ENCODE assay signal across 9 cellular contexts in the genomic region with DNA sequence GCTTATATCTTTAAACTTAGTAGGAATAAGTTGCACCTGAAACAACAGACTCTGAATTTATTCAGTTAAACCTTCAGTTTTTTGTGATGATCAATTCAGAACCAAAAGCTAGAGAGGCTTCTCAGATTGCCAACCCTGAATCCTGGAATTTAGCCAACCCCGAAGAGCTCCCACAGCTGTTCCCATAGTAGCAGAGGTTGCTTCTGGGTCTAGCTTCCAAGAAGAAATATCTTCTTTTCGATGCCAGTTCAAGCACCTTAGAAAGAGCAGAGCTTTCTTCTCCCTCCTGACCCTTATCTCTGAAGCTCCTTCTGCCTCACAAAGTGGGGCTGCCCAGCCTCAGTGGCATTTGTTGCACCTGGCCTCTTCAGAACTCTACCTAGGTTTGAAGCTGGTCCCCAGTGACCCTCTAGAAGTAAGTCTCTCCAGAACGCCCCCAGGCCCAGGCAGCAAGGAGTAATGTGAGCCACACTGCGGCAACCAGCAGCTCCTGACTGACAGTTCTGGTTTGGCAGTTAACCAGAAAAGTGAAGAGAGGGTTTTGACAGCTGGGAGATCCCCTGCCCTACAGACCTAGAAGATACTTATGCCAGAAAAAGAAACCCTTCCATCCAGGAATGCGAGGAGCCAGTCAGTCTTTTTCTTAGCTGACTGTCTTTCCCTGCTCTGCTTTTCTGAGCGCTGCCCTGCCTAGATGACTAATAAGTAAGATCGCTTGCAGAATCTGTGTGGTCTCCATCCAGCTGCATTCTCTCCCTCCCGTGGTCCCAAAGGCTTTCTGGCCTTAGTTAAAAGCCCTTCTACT.
DNase-seq lines count a peak whose midpoint lies in the region; ATAC-seq and TF ChIP-seq lines count a peak whose summit lies in the region.
"Had no signal": no experiment of that assay in that cellular context is flagged by ENCODE, and none has a peak within 500 bp of the region (broad histone marks: within the 10 kb centered on the region; RNA-seq: fewer than 3 reads in every experiment).

No MANE protein-coding gene starts in this region.

- DNase-seq in EH (ENCODE audit: low read depth) = peak; percentile 85
- DNase-seq in HS-27A (ENCODE audit: low read depth) = peak; percentile 78
- DNase-seq in WTC11 (ENCODE audit: low spot score) = peak; percentile 10
- no peak for DNase-seq in activated naive CD8-positive, alpha-beta T cell treated with anti-CD3 and anti-CD28 coated beads for 36 hours
- no peak for DNase-seq in cortex of kidney (lab: John Stamatoyannopoulos, UW)
- DNase-seq in HuH-7 (ENCODE audit: low spot score) = no peak
- DNase-seq in CD8-positive, alpha-beta T cell = no peak

- H3K4me1 Mint-ChIP-seq in WTC11 = peaks cover 9% of the 10 kb centered on the region
- H3K4me1 Mint-ChIP-seq in activated naive CD8-positive, alpha-beta T cell treated with anti-CD3 and anti-CD28 coated beads for 36 hours = peaks cover 7% of the 10 kb centered on the region
- H3K4me1 Mint-ChIP-seq in CD8-positive, alpha-beta T cell (ENCODE audit: low read depth) = peaks cover 12% of the 10 kb centered on the region

- H3K4me1 ChIP-seq in mesodermal cell (ENCODE audit: control insufficient read depth, insufficient read depth, low read length, poor library complexity, severe bottlenecking) = peaks cover 13% of the 10 kb centered on the region
- no peaks in the 10 kb centered on the region for H3K4me1 ChIP-seq in CD8-positive, alpha-beta T cell (ENCODE audit: insufficient read depth, low read length)

- H3K4me3 ChIP-seq in mesodermal cell (ENCODE audit: extremely low read depth, insufficient read depth, low read length, poor library complexity, severe bottlenecking) = no peak overlapping the region
- no peak overlapping the region for H3K4me3 ChIP-seq in CD8-positive, alpha-beta T cell (ENCODE audit: low read depth, low read length)

- no peaks in the 10 kb centered on the region for H3K27me3 ChIP-seq in CD8-positive, alpha-beta T cell (ENCODE audit: insufficient read depth, low read length)
- H3K27me3 ChIP-seq: neutrophil had no signal

- intact Hi-C loops in CD8-positive, alpha-beta T cell (cut with DNase I, micrococcal nuclease) = no loop called here

- CTCF ChIA-PET in WTC11 (lab: Charles Lee) = interaction anchor here (1.1 to 3.0 kb wide), 7 partner anchors 13 to 455 kb away, joined by 3 to 39 read pairs (median 5); no protein-coding TSS in a partner anchor
- CTCF ChIA-PET in CD8-positive, alpha-beta T cell (lab: Charles Lee) = interaction anchor here (0.7 to 1.2 kb wide), 3 partner anchors 13 to 1974 kb away, joined by 3 read pairs; no protein-coding TSS in a partner anchor

- peak; percentile 63 for ATAC-seq in WTC11
- no peak for ATAC-seq in CD8-positive, alpha-beta T cell

- no peaks in the 10 kb centered on the region for H3K27me3 Mint-ChIP-seq in WTC11 (ENCODE audit: low read depth)
- H3K27me3 Mint-ChIP-seq in activated naive CD8-positive, alpha-beta T cell treated with anti-CD3 and anti-CD28 coated beads for 36 hours = peaks cover 3% of the 10 kb centered on the region
- no peaks in the 10 kb centered on the region for H3K27me3 Mint-ChIP-seq in CD8-positive, alpha-beta T cell (ENCODE audit: low read depth)

- H3K36me3 ChIP-seq in mesodermal cell (ENCODE audit: control insufficient read depth, insufficient read depth, low read length) = no peaks in the 10 kb centered on the region
- H3K36me3 ChIP-seq in CD8-positive, alpha-beta T cell (ENCODE audit: insufficient read depth, low read length) = no peaks in the 10 kb centered on the region
- H3K36me3 ChIP-seq: neutrophil had no signal

- POLR2A ChIA-PET in WTC11 (lab: Charles Lee) = no interaction called here
- POLR2A ChIA-PET in CD8-positive, alpha-beta T cell (lab: Charles Lee) = interaction anchor here (0.6 kb wide), 1 partner anchor 22 kb away, joined by 3 read pairs; no protein-coding TSS in a partner anchor

- WGBS in mesodermal cell (ENCODE audit: insufficient coverage in 2 of 2), 2 experiments = 62 to 68% methylated on average over 8 of the region's 8 CpGs

- H3K4me3 Mint-ChIP-seq in WTC11 = no peak overlapping the region
- H3K4me3 Mint-ChIP-seq in activated naive CD8-positive, alpha-beta T cell treated with anti-CD3 and anti-CD28 coated beads for 36 hours = no peak overlapping the region
- H3K4me3 Mint-ChIP-seq in CD8-positive, alpha-beta T cell = no peak overlapping the region

- H3K9me3 ChIP-seq in mesodermal cell (ENCODE audit: control insufficient read depth, low read length) = no peaks in the 10 kb centered on the region
- no peaks in the 10 kb centered on the region for H3K9me3 ChIP-seq in CD8-positive, alpha-beta T cell (ENCODE audit: low read length)
- H3K9me3 ChIP-seq: neutrophil had no signal

- peaks cover 2% of the 10 kb centered on the region for H3K36me3 Mint-ChIP-seq in WTC11
- H3K36me3 Mint-ChIP-seq in activated naive CD8-positive, alpha-beta T cell treated with anti-CD3 and anti-CD28 coated beads for 36 hours = no peaks in the 10 kb centered on the region
- H3K36me3 Mint-ChIP-seq in CD8-positive, alpha-beta T cell = no peaks in the 10 kb centered on the region

- peaks cover 4% of the 10 kb centered on the region for H3K9me3 Mint-ChIP-seq in WTC11
- H3K9me3 Mint-ChIP-seq in activated naive CD8-positive, alpha-beta T cell treated with anti-CD3 and anti-CD28 coated beads for 36 hours = no peaks in the 10 kb centered on the region
- no peaks in the 10 kb centered on the region for H3K9me3 Mint-ChIP-seq in CD8-positive, alpha-beta T cell

- TF ChIP-seq CTCF in WTC11 (IDR thresholded peaks at IDR 0.05) = no peak
- TF ChIP-seq CTCF in CD8-positive, alpha-beta T cell (IDR thresholded peaks at IDR 0.05) = no peak

- H3K27ac ChIP-seq in mesodermal cell (ENCODE audit: low read depth, low read length, severe bottlenecking) = peak overlapping the region; percentile 62
- H3K27ac ChIP-seq in CD8-positive, alpha-beta T cell (ENCODE audit: low read depth, low read length) = no peak overlapping the region
- H3K27ac ChIP-seq: neutrophil had no signal

- H3K27ac Mint-ChIP-seq in WTC11 = no peak overlapping the region
- H3K27ac Mint-ChIP-seq in activated naive CD8-positive, alpha-beta T cell treated with anti-CD3 and anti-CD28 coated beads for 36 hours = no peak overlapping the region
- no peak overlapping the region for H3K27ac Mint-ChIP-seq in CD8-positive, alpha-beta T cell

TF ChIP-seq in WTC11, 78 proteins besides CTCF, POLR2A, EP300 and RAD21:
- TF ChIP-seq GABPB1 (CRISPR knock-in tag; IDR thresholded peaks at IDR 0.05) = no peak
- TF ChIP-seq, protein P1, sequence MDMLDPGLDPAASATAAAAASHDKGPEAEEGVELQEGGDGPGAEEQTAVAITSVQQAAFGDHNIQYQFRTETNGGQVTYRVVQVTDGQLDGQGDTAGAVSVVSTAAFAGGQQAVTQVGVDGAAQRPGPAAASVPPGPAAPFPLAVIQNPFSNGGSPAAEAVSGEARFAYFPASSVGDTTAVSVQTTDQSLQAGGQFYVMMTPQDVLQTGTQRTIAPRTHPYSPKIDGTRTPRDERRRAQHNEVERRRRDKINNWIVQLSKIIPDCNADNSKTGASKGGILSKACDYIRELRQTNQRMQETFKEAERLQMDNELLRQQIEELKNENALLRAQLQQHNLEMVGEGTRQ (CRISPR knock-in tag; IDR thresholded peaks at IDR 0.05) = no peak
- no peak for TF ChIP-seq TCF7 (CRISPR knock-in tag; IDR thresholded peaks at IDR 0.05; ENCODE audit: low read depth)
- no peak for TF ChIP-seq HMGA2 (CRISPR knock-in tag; IDR thresholded peaks at IDR 0.05)
- TF ChIP-seq TEAD4 (CRISPR knock-in tag; IDR thresholded peaks at IDR 0.05) = no peak
- TF ChIP-seq ZNF232 (CRISPR knock-in tag; IDR thresholded peaks at IDR 0.05) = no peak
- TF ChIP-seq, protein P2, sequence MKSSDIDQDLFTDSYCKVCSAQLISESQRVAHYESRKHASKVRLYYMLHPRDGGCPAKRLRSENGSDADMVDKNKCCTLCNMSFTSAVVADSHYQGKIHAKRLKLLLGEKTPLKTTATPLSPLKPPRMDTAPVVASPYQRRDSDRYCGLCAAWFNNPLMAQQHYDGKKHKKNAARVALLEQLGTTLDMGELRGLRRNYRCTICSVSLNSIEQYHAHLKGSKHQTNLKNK (CRISPR knock-in tag; IDR thresholded peaks at IDR 0.05) = no peak
- TF ChIP-seq MYBL2 (CRISPR knock-in tag; IDR thresholded peaks at IDR 0.05) = no peak
- TF ChIP-seq SMAD3 (CRISPR knock-in tag; IDR thresholded peaks at IDR 0.05; ENCODE audit: borderline replicate concordance) = no peak
- TF ChIP-seq ZNF423 (CRISPR knock-in tag; IDR thresholded peaks at IDR 0.05) = no peak
- TF ChIP-seq, protein P3, sequence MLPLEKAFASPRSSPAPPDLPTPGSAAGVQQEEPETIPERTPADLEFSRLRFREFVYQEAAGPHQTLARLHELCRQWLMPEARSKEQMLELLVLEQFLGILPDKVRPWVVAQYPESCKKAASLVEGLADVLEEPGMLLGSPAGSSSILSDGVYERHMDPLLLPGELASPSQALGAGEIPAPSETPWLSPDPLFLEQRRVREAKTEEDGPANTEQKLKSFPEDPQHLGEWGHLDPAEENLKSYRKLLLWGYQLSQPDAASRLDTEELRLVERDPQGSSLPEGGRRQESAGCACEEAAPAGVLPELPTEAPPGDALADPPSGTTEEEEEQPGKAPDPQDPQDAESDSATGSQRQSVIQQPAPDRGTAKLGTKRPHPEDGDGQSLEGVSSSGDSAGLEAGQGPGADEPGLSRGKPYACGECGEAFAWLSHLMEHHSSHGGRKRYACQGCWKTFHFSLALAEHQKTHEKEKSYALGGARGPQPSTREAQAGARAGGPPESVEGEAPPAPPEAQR (CRISPR knock-in tag; IDR thresholded peaks at IDR 0.05) = no peak
- TF ChIP-seq, protein P4, sequence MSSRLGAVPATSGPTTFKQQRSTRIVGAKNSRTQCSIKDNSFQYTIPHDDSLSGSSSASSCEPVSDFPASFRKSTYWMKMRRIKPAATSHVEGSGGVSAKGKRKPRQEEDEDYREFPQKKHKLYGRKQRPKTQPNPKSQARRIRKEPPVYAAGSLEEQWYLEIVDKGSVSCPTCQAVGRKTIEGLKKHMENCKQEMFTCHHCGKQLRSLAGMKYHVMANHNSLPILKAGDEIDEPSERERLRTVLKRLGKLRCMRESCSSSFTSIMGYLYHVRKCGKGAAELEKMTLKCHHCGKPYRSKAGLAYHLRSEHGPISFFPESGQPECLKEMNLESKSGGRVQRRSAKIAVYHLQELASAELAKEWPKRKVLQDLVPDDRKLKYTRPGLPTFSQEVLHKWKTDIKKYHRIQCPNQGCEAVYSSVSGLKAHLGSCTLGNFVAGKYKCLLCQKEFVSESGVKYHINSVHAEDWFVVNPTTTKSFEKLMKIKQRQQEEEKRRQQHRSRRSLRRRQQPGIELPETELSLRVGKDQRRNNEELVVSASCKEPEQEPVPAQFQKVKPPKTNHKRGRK (CRISPR knock-in tag; IDR thresholded peaks at IDR 0.05; ENCODE audit: borderline replicate concordance) = no peak
- TF ChIP-seq FOXP1 (CRISPR knock-in tag; IDR thresholded peaks at IDR 0.05; ENCODE audit: borderline replicate concordance) = no peak

Comparison
In these comparisons a context has a peak if more than half of its experiments do, and no peak if none do; other contexts are left out.
1. DNase-seq: peak in EH (single experiment), HS-27A (single experiment) and WTC11 (single experiment); none in activated naive CD8-positive, alpha-beta T cell treated with anti-CD3 and anti-CD28 coated beads for 36 hours (single experiment), cortex of kidney (single experiment), HuH-7 (single experiment) and CD8-positive, alpha-beta T cell (0 of 7).